In genomic region chr1:91842563-91842962, GRCh38 we compare ENCODE assay signal across 19 cellular contexts. TPM values are rescaled to one million over a fixed set of nuclear protein-coding genes. Genes with fewer than 3 reads are reported as not detected.
DNase-seq lines count a peak whose midpoint lies in the region; ATAC-seq, FAIRE-seq and TF ChIP-seq lines count a peak whose summit lies in the region.
"Had no signal": no experiment of that assay in that cellular context is flagged by ENCODE, and none has a peak within 500 bp of the region (broad histone marks: within the 10 kb centered on the region; RNA-seq: fewer than 3 reads in every experiment).

No MANE protein-coding gene starts in this region.

- H3K27ac Mint-ChIP-seq in Calu3 (ENCODE audit: unreplicated experiment) (peak overlapping the region; percentile 45), immature natural killer cell (peak overlapping the region; percentile 47 to 91 (median 84))
- H3K27ac Mint-ChIP-seq in activated T-helper 2 cell treated with anti-CD3 and anti-CD28 coated beads, Interferon-gamma antibody, Interleukin-2, Interleukin-4, amounts not matched to agents 10 μg/mL and 5 μg/mL and 100 μg/mL, durations not matched to agents 14 hours and 24 hours and 36 hours = peak overlapping the region; percentile 12
- H3K27ac Mint-ChIP-seq in stimulated activated effector memory CD8-positive, alpha-beta T cell treated with anti-CD3 and anti-CD28 coated beads, Interleukin-12 subunit alpha, Interleukin-12 subunit beta, amount 100 ng/mL, for 72 hours = peak overlapping the region; percentile 29
- H3K27ac Mint-ChIP-seq in activated naive CD4-positive, alpha-beta T cell treated with anti-CD3 and anti-CD28 coated beads, Interleukin-2, amount 10 ng/mL, durations not matched to agents 7 days and 5 days = no peak overlapping the region

- CTCF ChIA-PET in Calu3 (lab: Charles Lee) = no interaction called here
- CTCF ChIA-PET in activated naive CD4-positive, alpha-beta T cell treated with anti-CD3 and anti-CD28 coated beads, Interleukin-2, amount 10 ng/mL, durations not matched to agents 7 days and 5 days (lab: Charles Lee) = interaction anchor here (1.2 kb wide), 1 partner anchor 13 kb away, joined by 3 read pairs; no protein-coding TSS in a partner anchor

- TF ChIP-seq CTCF in Calu3 (IDR thresholded peaks at IDR 0.05; ENCODE audit: unreplicated experiment) = no peak

- no peak for ATAC-seq in stimulated activated effector memory CD8-positive, alpha-beta T cell treated with anti-CD3 and anti-CD28 coated beads, Interleukin-12 subunit alpha, Interleukin-12 subunit beta, amount 100 ng/mL, for 72 hours
- ATAC-seq: A549 had no signal

- H3K36me3 Mint-ChIP-seq in Calu3 (ENCODE audit: insufficient read depth, unreplicated experiment) (no peaks in the 10 kb centered on the region), immature natural killer cell (no peaks in the 10 kb centered on the region)
- H3K36me3 Mint-ChIP-seq in activated T-helper 2 cell treated with anti-CD3 and anti-CD28 coated beads, Interferon-gamma antibody, Interleukin-2, Interleukin-4, amounts not matched to agents 10 μg/mL and 5 μg/mL and 100 μg/mL, durations not matched to agents 14 hours and 24 hours and 36 hours (ENCODE audit: low read depth) = peaks cover 21% of the 10 kb centered on the region
- no peaks in the 10 kb centered on the region for H3K36me3 Mint-ChIP-seq in stimulated activated effector memory CD8-positive, alpha-beta T cell treated with anti-CD3 and anti-CD28 coated beads, Interleukin-12 subunit alpha, Interleukin-12 subunit beta, amount 100 ng/mL, for 72 hours
- peaks cover 10% of the 10 kb centered on the region for H3K36me3 Mint-ChIP-seq in activated naive CD4-positive, alpha-beta T cell treated with anti-CD3 and anti-CD28 coated beads, Interleukin-2, amount 10 ng/mL, durations not matched to agents 7 days and 5 days

- H3K4me3 Mint-ChIP-seq in Calu3 (ENCODE audit: low read depth, unreplicated experiment) (no peak overlapping the region), immature natural killer cell (peak overlapping the region; percentile 50 to 75 (median 70))
- no peak overlapping the region for H3K4me3 Mint-ChIP-seq in activated T-helper 2 cell treated with anti-CD3 and anti-CD28 coated beads, Interferon-gamma antibody, Interleukin-2, Interleukin-4, amounts not matched to agents 10 μg/mL and 5 μg/mL and 100 μg/mL, durations not matched to agents 14 hours and 24 hours and 36 hours (ENCODE audit: low read depth)
- H3K4me3 Mint-ChIP-seq in stimulated activated effector memory CD8-positive, alpha-beta T cell treated with anti-CD3 and anti-CD28 coated beads, Interleukin-12 subunit alpha, Interleukin-12 subunit beta, amount 100 ng/mL, for 72 hours = peak overlapping the region; percentile 31
- no peak overlapping the region for H3K4me3 Mint-ChIP-seq in activated naive CD4-positive, alpha-beta T cell treated with anti-CD3 and anti-CD28 coated beads, Interleukin-2, amount 10 ng/mL, durations not matched to agents 7 days and 5 days

- H3K9me3 Mint-ChIP-seq in Calu3 (ENCODE audit: low read depth, unreplicated experiment) = peaks cover 2% of the 10 kb centered on the region
- H3K9me3 Mint-ChIP-seq in activated T-helper 2 cell treated with anti-CD3 and anti-CD28 coated beads, Interferon-gamma antibody, Interleukin-2, Interleukin-4, amounts not matched to agents 10 μg/mL and 5 μg/mL and 100 μg/mL, durations not matched to agents 14 hours and 24 hours and 36 hours = peaks cover 16% of the 10 kb centered on the region
- H3K9me3 Mint-ChIP-seq in immature natural killer cell = no peaks in the 10 kb centered on the region
- H3K9me3 Mint-ChIP-seq in stimulated activated effector memory CD8-positive, alpha-beta T cell treated with anti-CD3 and anti-CD28 coated beads, Interleukin-12 subunit alpha, Interleukin-12 subunit beta, amount 100 ng/mL, for 72 hours = no peaks in the 10 kb centered on the region
- peaks cover 5% of the 10 kb centered on the region for H3K9me3 Mint-ChIP-seq in activated naive CD4-positive, alpha-beta T cell treated with anti-CD3 and anti-CD28 coated beads, Interleukin-2, amount 10 ng/mL, durations not matched to agents 7 days and 5 days

- no TSS peak for BruUV-seq in Calu3 (replicated peaks; lab: Mats Ljungman, UMichigan)

- H3K27me3 Mint-ChIP-seq in Calu3 (ENCODE audit: unreplicated experiment) (no peaks in the 10 kb centered on the region), immature natural killer cell (ENCODE audit: low read depth in 3 of 3) (no peaks in the 10 kb centered on the region)
- no peaks in the 10 kb centered on the region for H3K27me3 Mint-ChIP-seq in activated T-helper 2 cell treated with anti-CD3 and anti-CD28 coated beads, Interferon-gamma antibody, Interleukin-2, Interleukin-4, amounts not matched to agents 10 μg/mL and 5 μg/mL and 100 μg/mL, durations not matched to agents 14 hours and 24 hours and 36 hours (ENCODE audit: low read depth)
- H3K27me3 Mint-ChIP-seq in activated naive CD4-positive, alpha-beta T cell treated with anti-CD3 and anti-CD28 coated beads, Interleukin-2, amount 10 ng/mL, durations not matched to agents 7 days and 5 days = peaks cover 3% of the 10 kb centered on the region

- peaks cover 45% of the 10 kb centered on the region for H3K4me1 Mint-ChIP-seq in Calu3 (ENCODE audit: low read depth, unreplicated experiment)
- peaks cover 11% of the 10 kb centered on the region for H3K4me1 Mint-ChIP-seq in activated T-helper 2 cell treated with anti-CD3 and anti-CD28 coated beads, Interferon-gamma antibody, Interleukin-2, Interleukin-4, amounts not matched to agents 10 μg/mL and 5 μg/mL and 100 μg/mL, durations not matched to agents 14 hours and 24 hours and 36 hours (ENCODE audit: low read depth)
- H3K4me1 Mint-ChIP-seq in immature natural killer cell = peaks cover 83 to 90% of the 10 kb centered on the region in 2 donors
- peaks cover 39% of the 10 kb centered on the region for H3K4me1 Mint-ChIP-seq in stimulated activated effector memory CD8-positive, alpha-beta T cell treated with anti-CD3 and anti-CD28 coated beads, Interleukin-12 subunit alpha, Interleukin-12 subunit beta, amount 100 ng/mL, for 72 hours
- peaks cover 13% of the 10 kb centered on the region for H3K4me1 Mint-ChIP-seq in activated naive CD4-positive, alpha-beta T cell treated with anti-CD3 and anti-CD28 coated beads, Interleukin-2, amount 10 ng/mL, durations not matched to agents 7 days and 5 days

- no peak for DNase-seq in Calu3
- no peak for DNase-seq in activated T-helper 2 cell treated with anti-CD3 and anti-CD28 coated beads, Interferon-gamma antibody, Interleukin-2, Interleukin-4, amounts not matched to agents 10 μg/mL and 5 μg/mL and 100 μg/mL, durations not matched to agents 14 hours and 24 hours and 36 hours (ENCODE audit: low spot score)
- DNase-seq in immature natural killer cell = no peak
- no peak for DNase-seq in stimulated activated effector memory CD8-positive, alpha-beta T cell treated with anti-CD3 and anti-CD28 coated beads, Interleukin-12 subunit alpha, Interleukin-12 subunit beta, amount 100 ng/mL, for 72 hours (ENCODE audit: low spot score in 2 of 2)
- DNase-seq in NCI-H345 (lab: John Stamatoyannopoulos, UW) = no peak
- no peak for DNase-seq in NCI-H774 (lab: John Stamatoyannopoulos, UW)
- DNase-seq in activated naive CD4-positive, alpha-beta T cell treated with anti-CD3 and anti-CD28 coated beads, Interleukin-2, amount 10 ng/mL, durations not matched to agents 7 days and 5 days = no peak
- no peak for DNase-seq in H54 (ENCODE audit: insufficient read length, low spot score)
- DNase-seq: DND-41, GM23248, Karpas-422, MM.1S, NCI-H1105 treated with DMSO at 0.1 percent for 48 hours, NCI-H187, NCI-H2171, NCI-H446 treated with DMSO at 0.1 percent for 48 hours, NCI-H748 treated with DMSO at 0.1 percent for 48 hours had no signal

- intact Hi-C loops in Calu3 (cut with micrococcal nuclease; ENCODE audit: unreplicated experiment) = no loop called here
- intact Hi-C loops in activated T-helper 2 cell treated with anti-CD3 and anti-CD28 coated beads, Interferon-gamma antibody, Interleukin-2, Interleukin-4, amounts not matched to agents 10 μg/mL and 5 μg/mL and 100 μg/mL, durations not matched to agents 14 hours and 24 hours and 36 hours (cut with micrococcal nuclease) = no loop called here

- no peak for FAIRE-seq in H54 (lab: Jason Lieb, UNC)
- FAIRE-seq: A549, G401.6 had no signal

- no peak for TF ChIP-seq POLR2A in H54 (IDR thresholded peaks at IDR 0.05; ENCODE audit: low read depth, low read length)

RNA-seq across cellular contexts. Expression of gene TGFBR3, which starts 43.4 kb away (rescaled TPM):
- total RNA-seq in Calu3 (2022) = 7.7 and 10.8 TPM in 2 replicates
- total RNA-seq in activated T-helper 2 cell treated with anti-CD3 and anti-CD28 coated beads, Interferon-gamma antibody, Interleukin-2, Interleukin-4, amounts not matched to agents 10 μg/mL and 5 μg/mL and 100 μg/mL, durations not matched to agents 14 hours and 24 hours and 36 hours = 28.0 and 29.9 TPM in 2 replicates
- 100 to 1,000 TPM; 141 to 245 (median 183) TPM for polyA plus RNA-seq in immature natural killer cell

Comparison
In these comparisons a context has a peak if more than half of its experiments do, and no peak if none do; other contexts are left out.
1. H3K4me3 Mint-ChIP-seq: peak in immature natural killer cell (5 of 5) and stimulated activated effector memory CD8-positive, alpha-beta T cell treated with anti-CD3 and anti-CD28 coated beads, Interleukin-12 subunit alpha, Interleukin-12 subunit beta, amount 100 ng/mL, for 72 hours (single experiment); none in Calu3 (single experiment), activated T-helper 2 cell treated with anti-CD3 and anti-CD28 coated beads, Interferon-gamma antibody, Interleukin-2, Interleukin-4, amounts not matched to agents 10 μg/mL and 5 μg/mL and 100 μg/mL, durations not matched to agents 14 hours and 24 hours and 36 hours (single experiment) and activated naive CD4-positive, alpha-beta T cell treated with anti-CD3 and anti-CD28 coated beads, Interleukin-2, amount 10 ng/mL, durations not matched to agents 7 days and 5 days (single experiment).